Comparison of ENCODE assay signal across 8 cellular contexts in genomic region chr1:165697881-165698842, GRCh38. TPM values are rescaled to one million over a fixed set of nuclear protein-coding genes. Genes with fewer than 3 reads are reported as not detected.
DNase-seq lines count a peak whose midpoint lies in the region; ATAC-seq lines count a peak whose summit lies in the region.

ALDH9A1 (minus strand) TSS chr1:165698562; CDS start chr1:165698558, 4 bp downstream.

- 1% methylated on average over 34 to 49 of the region's 69 CpGs for WGBS in mesodermal cell (ENCODE audit: insufficient coverage in 2 of 2), 2 experiments

- peaks cover 24% of the 10 kb centered on the region for H3K4me1 Mint-ChIP-seq in activated CD8-positive, alpha-beta memory T cell treated with anti-CD3 and anti-CD28 coated beads, Interleukin-2, amount 10 ng/mL, durations not matched to agents 7 days and 5 days

- H3K27ac ChIP-seq in HUES6 (ENCODE audit: low read depth, low read length) (peak within 1 kb of the TSS; percentile 83), mesodermal cell (ENCODE audit: low read depth, low read length, severe bottlenecking) (peak within 1 kb of the TSS; percentile 96)

- no peaks in the 10 kb centered on the region for H3K27me3 Mint-ChIP-seq in activated CD8-positive, alpha-beta memory T cell treated with anti-CD3 and anti-CD28 coated beads, Interleukin-2, amount 10 ng/mL, durations not matched to agents 7 days and 5 days

- peak within 1 kb of the TSS; percentile 87 for H3K4me3 ChIP-seq in HUES6 (ENCODE audit: low read depth, low read length)
- H3K4me3 ChIP-seq in NT2/D1 (ENCODE audit: insufficient read length, low read depth): peak within 1 kb of the TSS; percentile 99
- H3K4me3 ChIP-seq in endocrine pancreas (ENCODE audit: control insufficient read depth, insufficient read depth, low read length): peak within 1 kb of the TSS; percentile 73
- H3K4me3 ChIP-seq in mesodermal cell (ENCODE audit: extremely low read depth, insufficient read depth, low read length, poor library complexity, severe bottlenecking): peak within 1 kb of the TSS; percentile 81

- ATAC-seq in GM21447 (IDR thresholded peaks at IDR 0.05; ENCODE audit: unreplicated experiment): peak; percentile 90
- ATAC-seq in activated CD8-positive, alpha-beta memory T cell treated with anti-CD3 and anti-CD28 coated beads, Interleukin-2, amount 10 ng/mL, durations not matched to agents 7 days and 5 days: peak; percentile 93

- H3K9me3 Mint-ChIP-seq in activated CD8-positive, alpha-beta memory T cell treated with anti-CD3 and anti-CD28 coated beads, Interleukin-2, amount 10 ng/mL, durations not matched to agents 7 days and 5 days (ENCODE audit: low read depth): no peaks in the 10 kb centered on the region

- H3K9ac ChIP-seq in HUES6 (ENCODE audit: low read length) (peak within 1 kb of the TSS; percentile 93), NT2/D1 (ENCODE audit: insufficient read length, low read depth) (peak within 1 kb of the TSS; percentile 99), endocrine pancreas (ENCODE audit: control insufficient read depth, insufficient read depth, low read length) (peak within 1 kb of the TSS; percentile 33)

- DNase-seq in DMS 273 (lab: John Stamatoyannopoulos, UW; ENCODE audit: unreplicated experiment) (peak; percentile 96), NT2/D1 (ENCODE audit: low read depth, low spot score) (peak; percentile 75)
- peak; percentile 93 for DNase-seq in activated CD8-positive, alpha-beta memory T cell treated with anti-CD3 and anti-CD28 coated beads, Interleukin-2, amount 10 ng/mL, durations not matched to agents 7 days and 5 days
- peak; percentile 72 to 75 for DNase-seq in stimulated activated CD8-positive, alpha-beta memory T cell treated with anti-CD3 and anti-CD28 coated beads, Interleukin-15, amount 100 ng/mL, for 4 hours (ENCODE audit: low read depth in 2 of 2)

- H3K27me3 ChIP-seq in HUES6 (ENCODE audit: control insufficient read depth, insufficient read depth, low read length) (no peaks in the 10 kb centered on the region), NT2/D1 (ENCODE audit: insufficient read depth, insufficient read length) (no peaks in the 10 kb centered on the region), endocrine pancreas (ENCODE audit: control insufficient read depth, insufficient read depth, low read length) (no peaks in the 10 kb centered on the region)

- no peaks in the 10 kb centered on the region for H3K9me3 ChIP-seq in HUES6 (ENCODE audit: control insufficient read depth, insufficient read depth, low read depth, low read length)
- H3K9me3 ChIP-seq in NT2/D1 (ENCODE audit: insufficient read depth, low read length): peaks cover 5% of the 10 kb centered on the region; the same call in 1 of the 2 replicates
- no peaks in the 10 kb centered on the region for H3K9me3 ChIP-seq in endocrine pancreas (ENCODE audit: control insufficient read depth, low read length)
- H3K9me3 ChIP-seq in mesodermal cell (ENCODE audit: control insufficient read depth, low read length): no peaks in the 10 kb centered on the region

- peak within 1 kb of the TSS; percentile 96 for H3K27ac Mint-ChIP-seq in activated CD8-positive, alpha-beta memory T cell treated with anti-CD3 and anti-CD28 coated beads, Interleukin-2, amount 10 ng/mL, durations not matched to agents 7 days and 5 days

- no peaks in the 10 kb centered on the region for H3K4me1 ChIP-seq in HUES6 (ENCODE audit: control insufficient read depth, insufficient read depth, low read length)
- H3K4me1 ChIP-seq in NT2/D1 (ENCODE audit: insufficient read depth, insufficient read length): no peaks in the 10 kb centered on the region
- H3K4me1 ChIP-seq in endocrine pancreas (ENCODE audit: control insufficient read depth, insufficient read depth, low read length): peaks cover 9% of the 10 kb centered on the region
- H3K4me1 ChIP-seq in mesodermal cell (ENCODE audit: control insufficient read depth, insufficient read depth, low read length, poor library complexity, severe bottlenecking): no peaks in the 10 kb centered on the region

- CTCF ChIA-PET in activated CD8-positive, alpha-beta memory T cell treated with anti-CD3 and anti-CD28 coated beads, Interleukin-2, amount 10 ng/mL, durations not matched to agents 7 days and 5 days (lab: Charles Lee): interaction anchor here (0.6 to 2.3 kb wide), 12 partner anchors 12 to 331 kb away, joined by 3 to 12 read pairs (median 4); partner anchors contain the start of gene TMCO1

- H3K4me3 Mint-ChIP-seq in activated CD8-positive, alpha-beta memory T cell treated with anti-CD3 and anti-CD28 coated beads, Interleukin-2, amount 10 ng/mL, durations not matched to agents 7 days and 5 days: peak within 1 kb of the TSS; percentile 90

- peaks cover 6% of the 10 kb centered on the region; the same call in 1 of the 2 replicates for H3K36me3 ChIP-seq in HUES6 (ENCODE audit: control insufficient read depth, insufficient read depth, low read length)
- H3K36me3 ChIP-seq in NT2/D1 (ENCODE audit: insufficient read depth, insufficient read length, low read length): peaks cover 13% of the 10 kb centered on the region
- H3K36me3 ChIP-seq in endocrine pancreas (ENCODE audit: control insufficient read depth, insufficient read depth, low read length): no peaks in the 10 kb centered on the region
- H3K36me3 ChIP-seq in mesodermal cell (ENCODE audit: control insufficient read depth, insufficient read depth, low read length): peaks cover 12% of the 10 kb centered on the region

- peaks cover 23% of the 10 kb centered on the region for H3K36me3 Mint-ChIP-seq in activated CD8-positive, alpha-beta memory T cell treated with anti-CD3 and anti-CD28 coated beads, Interleukin-2, amount 10 ng/mL, durations not matched to agents 7 days and 5 days

RNA-seq across cellular contexts. Expression of gene ALDH9A1, which starts in this region (rescaled TPM):
- total RNA-seq in activated CD8-positive, alpha-beta memory T cell treated with anti-CD3 and anti-CD28 coated beads, Interleukin-2, amount 10 ng/mL, durations not matched to agents 7 days and 5 days: 10 to 100 TPM; 43.9 to 45.2 TPM
- polyA plus RNA-seq in mesodermal cell (2013, experiment 1 of 2): 50.4 TPM
- 48.6 TPM for polyA plus RNA-seq in mesodermal cell (2013, experiment 2 of 2)

Comparison
In these comparisons a context has a peak if more than half of its experiments do, and no peak if none do; other contexts are left out.
1. Peak in every context shown above with its lines: DNase-seq, ATAC-seq, H3K4me3 ChIP-seq and H3K27ac ChIP-seq.
2. H3K9ac ChIP-seq: peak in every context shown above with its lines; median percentile 99 in NT2/D1; 93 in HUES6; 33 in endocrine pancreas.